10 cellular contexts compared by ENCODE assay signal in the genomic region with DNA sequence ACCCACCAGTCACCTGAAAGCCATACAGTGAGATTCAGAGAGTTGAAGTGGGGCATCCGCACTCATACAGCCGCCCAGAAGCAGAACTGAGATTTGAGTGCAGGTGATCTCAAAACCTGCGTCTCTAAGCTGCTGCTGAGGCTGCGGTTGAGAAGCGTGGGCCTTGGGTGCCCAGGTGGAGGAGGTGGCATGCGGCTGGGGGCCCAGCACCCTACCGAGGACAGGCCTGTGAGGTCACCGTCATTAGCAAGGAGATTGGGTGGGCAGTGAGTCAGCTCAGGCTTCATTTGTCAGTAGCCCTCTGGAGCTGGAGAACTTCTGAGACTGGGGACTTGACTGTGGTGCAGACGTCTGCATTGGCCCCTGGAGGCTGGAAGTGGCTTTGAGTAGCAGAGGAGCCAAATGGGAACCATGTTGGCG. TPM values are rescaled to one million over a fixed set of nuclear protein-coding genes. Genes with fewer than 3 reads are reported as not detected.
DNase-seq lines count a peak whose midpoint lies in the region; ATAC-seq lines count a peak whose summit lies in the region.
"Had no signal": no experiment of that assay in that cellular context is flagged by ENCODE, and none has a peak within 500 bp of the region (broad histone marks: within the 10 kb centered on the region; RNA-seq: fewer than 3 reads in every experiment).

No MANE protein-coding gene starts in this region.

- peaks cover 40 to 72% (median 72%) of the 10 kb centered on the region in 3 donors for H3K27me3 Mint-ChIP-seq in naive B cell
- H3K27me3 Mint-ChIP-seq in activated naive CD4-positive, alpha-beta T cell treated with anti-CD3 and anti-CD28 coated beads, Interleukin-2, amount 10 ng/mL, durations not matched to agents 7 days and 5 days = peaks cover 14% of the 10 kb centered on the region
- no peaks in the 10 kb centered on the region for H3K27me3 Mint-ChIP-seq in effector memory CD8-positive, alpha-beta T cell
- H3K27me3 Mint-ChIP-seq: T-cell had no signal

- ATAC-seq in GM18867 (IDR thresholded peaks at IDR 0.05; ENCODE audit: unreplicated experiment) (peak; percentile 89), GM21737 (IDR thresholded peaks at IDR 0.05; ENCODE audit: unreplicated experiment) (peak; percentile 77), HG03442 (IDR thresholded peaks at IDR 0.05; ENCODE audit: unreplicated experiment) (peak; percentile 73), naive B cell (ENCODE audit: low read depth in 2 of 2) (peak; percentile 90 to 94)
- ATAC-seq in effector memory CD8-positive, alpha-beta T cell (replicated peaks) = no peak
- ATAC-seq: T-cell had no signal

- H3K4me3 Mint-ChIP-seq in naive B cell = peak overlapping the region in 1 of 8 donors; percentile 41
- no peak overlapping the region for H3K4me3 Mint-ChIP-seq in activated naive CD4-positive, alpha-beta T cell treated with anti-CD3 and anti-CD28 coated beads, Interleukin-2, amount 10 ng/mL, durations not matched to agents 7 days and 5 days
- H3K4me3 Mint-ChIP-seq in effector memory CD8-positive, alpha-beta T cell = no peak overlapping the region
- H3K4me3 Mint-ChIP-seq: T-cell had no signal

- DNase-seq in naive B cell (peak; percentile 58), NCI-H2171 (lab: John Stamatoyannopoulos, UW) (no peak), kidney glomerular epithelial cell (lab: John Stamatoyannopoulos, UW) (no peak)
- no peak for DNase-seq in activated naive CD4-positive, alpha-beta T cell treated with anti-CD3 and anti-CD28 coated beads, Interleukin-2, amount 10 ng/mL, durations not matched to agents 7 days and 5 days
- DNase-seq in effector memory CD8-positive, alpha-beta T cell = no peak
- DNase-seq: NCI-H1105 treated with DMSO at 0.1 percent for 48 hours, T-cell had no signal

- H3K9me3 Mint-ChIP-seq in naive B cell = peaks cover 0 to 2% (median 0%) of the 10 kb centered on the region in 7 donors
- no peaks in the 10 kb centered on the region for H3K9me3 Mint-ChIP-seq in activated naive CD4-positive, alpha-beta T cell treated with anti-CD3 and anti-CD28 coated beads, Interleukin-2, amount 10 ng/mL, durations not matched to agents 7 days and 5 days
- H3K9me3 Mint-ChIP-seq in effector memory CD8-positive, alpha-beta T cell = no peaks in the 10 kb centered on the region
- H3K9me3 Mint-ChIP-seq: T-cell had no signal

- CTCF ChIA-PET in activated naive CD4-positive, alpha-beta T cell treated with anti-CD3 and anti-CD28 coated beads, Interleukin-2, amount 10 ng/mL, durations not matched to agents 7 days and 5 days (lab: Charles Lee) = no interaction called here

- H3K36me3 Mint-ChIP-seq in naive B cell = no peaks in the 10 kb centered on the region
- no peaks in the 10 kb centered on the region for H3K36me3 Mint-ChIP-seq in activated naive CD4-positive, alpha-beta T cell treated with anti-CD3 and anti-CD28 coated beads, Interleukin-2, amount 10 ng/mL, durations not matched to agents 7 days and 5 days
- peaks cover 11% of the 10 kb centered on the region for H3K36me3 Mint-ChIP-seq in effector memory CD8-positive, alpha-beta T cell (ENCODE audit: insufficient read depth)

- peak overlapping the region in 4 of 6 donors; percentile 56 to 89 (median 82) for H3K27ac Mint-ChIP-seq in naive B cell
- H3K27ac Mint-ChIP-seq in activated naive CD4-positive, alpha-beta T cell treated with anti-CD3 and anti-CD28 coated beads, Interleukin-2, amount 10 ng/mL, durations not matched to agents 7 days and 5 days = no peak overlapping the region
- H3K27ac Mint-ChIP-seq in effector memory CD8-positive, alpha-beta T cell = no peak overlapping the region

- peaks cover 52 to 58% (median 57%) of the 10 kb centered on the region in 3 donors for H3K4me1 Mint-ChIP-seq in naive B cell
- H3K4me1 Mint-ChIP-seq in activated naive CD4-positive, alpha-beta T cell treated with anti-CD3 and anti-CD28 coated beads, Interleukin-2, amount 10 ng/mL, durations not matched to agents 7 days and 5 days = peaks cover 31% of the 10 kb centered on the region
- peaks cover 9 to 37% of the 10 kb centered on the region in 2 donors for H3K4me1 Mint-ChIP-seq in effector memory CD8-positive, alpha-beta T cell (ENCODE audit: low read depth in 2 of 2)

RNA-seq across cellular contexts. Expression of gene ZMIZ1, which starts 29.8 kb away (rescaled TPM):
- polyA plus RNA-seq in naive B cell (ENCODE audit: low read depth in 6 of 6) = 1 to 10 TPM in 3 of 6 donors, under 1 TPM in 3; 0.11 to 2.9 (median 1.5) TPM

Comparison
In these comparisons a context has a peak if more than half of its experiments do, and no peak if none do; other contexts are left out.
1. H3K27ac Mint-ChIP-seq: peak in naive B cell (4 of 6); none in activated naive CD4-positive, alpha-beta T cell treated with anti-CD3 and anti-CD28 coated beads, Interleukin-2, amount 10 ng/mL, durations not matched to agents 7 days and 5 days (single experiment) and effector memory CD8-positive, alpha-beta T cell (0 of 2).